31 cellular contexts compared by ENCODE assay signal in genomic region chr19:4873930-4874329, GRCh38. TPM values are rescaled to one million over a fixed set of nuclear protein-coding genes. Genes with fewer than 3 reads are reported as not detected.
"Had no signal": no experiment of that assay in that cellular context is flagged by ENCODE, and none has a peak within 500 bp of the region (broad histone marks: within the 10 kb centered on the region; RNA-seq: fewer than 3 reads in every experiment).

No MANE protein-coding gene starts in this region.

- H3K27me3 Mint-ChIP-seq: effector memory CD8-positive, alpha-beta T cell had no signal

- H3K9me3 Mint-ChIP-seq: activated naive CD8-positive, alpha-beta T cell treated with anti-CD3 and anti-CD28 coated beads, Interleukin-2, amount 10 ng/mL, durations not matched to agents 7 days and 5 days; effector memory CD8-positive, alpha-beta T cell; immature natural killer cell had no signal

- H3K27ac ChIP-seq: brain microvascular endothelial cell, coronary artery, gastroesophageal sphincter, parathyroid adenoma, spleen, thoracic aorta had no signal

- H3K4me3 ChIP-seq: coronary artery, gastroesophageal sphincter, spleen, thoracic aorta had no signal

- H3K9me3 ChIP-seq: gastroesophageal sphincter, spleen, thoracic aorta had no signal

- H2AFZ ChIP-seq: parathyroid adenoma had no signal

- DNase-seq: activated CD4-positive, alpha-beta T cell treated with anti-CD3 and anti-CD28 coated beads for 48 hours; activated CD4-positive, alpha-beta T cell treated with anti-CD3 and anti-CD28 coated beads, Interleukin-2, amount 50 U/mL, for 48 hours; activated CD8-positive, alpha-beta memory T cell treated with anti-CD3 and anti-CD28 coated beads for 24 hours; activated effector memory CD4-positive, alpha-beta T cell treated with Interleukin-2 at 50 U/mL for 16 hours; activated naive CD4-positive, alpha-beta T cell treated with Interleukin-2 at 50 U/mL for 16 hours; activated naive CD8-positive, alpha-beta T cell treated with anti-CD3 and anti-CD28 coated beads, Interleukin-2, amount 10 ng/mL, durations not matched to agents 7 days and 5 days; brain microvascular endothelial cell; effector memory CD8-positive, alpha-beta T cell; hippocampal formation; immature natural killer cell; kidney; midbrain; naive thymus-derived CD4-positive, alpha-beta T cell; occipital lobe; right cardiac atrium; spleen; stimulated activated naive CD4-positive, alpha-beta T cell; T-helper 1 cell had no signal

- H3K9ac ChIP-seq: parathyroid adenoma had no signal

- FAIRE-seq: astrocyte, endothelial cell of umbilical vein, kidney, urothelium cell line had no signal

- H3K36me3 Mint-ChIP-seq: activated naive CD8-positive, alpha-beta T cell treated with anti-CD3 and anti-CD28 coated beads, Interleukin-2, amount 10 ng/mL, durations not matched to agents 7 days and 5 days; immature natural killer cell had no signal

- ATAC-seq: effector memory CD8-positive, alpha-beta T cell; gastroesophageal sphincter; naive thymus-derived CD4-positive, alpha-beta T cell; right cardiac atrium had no signal

- H3K27me3 ChIP-seq: brain microvascular endothelial cell, gastroesophageal sphincter had no signal

- H3K79me2 ChIP-seq: parathyroid adenoma had no signal

- H3K36me3 ChIP-seq: brain microvascular endothelial cell, gastroesophageal sphincter, spleen, thoracic aorta had no signal

- H3K27ac Mint-ChIP-seq: activated naive CD8-positive, alpha-beta T cell treated with anti-CD3 and anti-CD28 coated beads, Interleukin-2, amount 10 ng/mL, durations not matched to agents 7 days and 5 days; effector memory CD8-positive, alpha-beta T cell had no signal

- H3K4me3 Mint-ChIP-seq: activated naive CD8-positive, alpha-beta T cell treated with anti-CD3 and anti-CD28 coated beads, Interleukin-2, amount 10 ng/mL, durations not matched to agents 7 days and 5 days; effector memory CD8-positive, alpha-beta T cell; immature natural killer cell had no signal

- H3K4me1 ChIP-seq: parathyroid adenoma had no signal

RNA-seq across cellular contexts. Expression of gene ARRDC5, which starts 28.8 kb away (rescaled TPM):
- total RNA-seq: astrocyte, cardiac septum, cerebellum, endothelial cell of umbilical vein, fibroblast of lung, fibroblast of villous mesenchyme, occipital lobe, pulmonary artery endothelial cell had no signal
- polyA plus RNA-seq: fibroblast of lung, neural cell had no signal

RNA-seq across cellular contexts. Expression of gene TICAM1, which starts 42.4 kb away (rescaled TPM):
- polyA plus RNA-seq: neural cell had no signal
